19 cellular contexts compared by ENCODE assay signal in genomic region chr15:50702762-50703334, GRCh38.
DNase-seq lines count a peak whose midpoint lies in the region; ATAC-seq and TF ChIP-seq lines count a peak whose summit lies in the region.
"Had no signal": no experiment of that assay in that cellular context is flagged by ENCODE, and none has a peak within 500 bp of the region (broad histone marks: within the 10 kb centered on the region; RNA-seq: fewer than 3 reads in every experiment).

No MANE protein-coding gene starts in this region.

- CTCF ChIA-PET in GM10248 (lab: Yijun Ruan, JAX), result no interaction called here

- DNase-seq in GM03348 (ENCODE audit: low spot score) (peak; percentile 13), NCI-H226 (peak; percentile 45), fibroblast of peridontal ligament (ENCODE audit: extremely low read depth) (peak; percentile 15), HuH-7 (ENCODE audit: low spot score) (no peak), GM10248 (ENCODE audit: extremely low spot score) (no peak)
- no peak for DNase-seq in activated CD4-positive, alpha-beta T cell treated with anti-CD3 and anti-CD28 coated beads, Interleukin-2, amount 50 U/mL, for 48 hours
- DNase-seq: Caco-2; CD4-positive, alpha-beta memory T cell; DMS 273 treated with DMSO at 0.1 percent for 48 hours; DMS79 treated with DMSO at 0.1 percent for 48 hours; H9; MG63; NCI-H1417 treated with DMSO at 0.1 percent for 48 hours; NCI-H187 treated with DMSO at 0.1 percent for 48 hours; NCI-H2107; NCI-H510A; NCI-H748 treated with DMSO at 0.1 percent for 48 hours; Peyer's patch had no signal

- POLR2A ChIA-PET in GM10248 (lab: Yijun Ruan, JAX), result no interaction called here

- TF ChIP-seq CTCF in GM10248 (IDR thresholded peaks at IDR 0.05; ENCODE audit: control extremely low read depth, extremely low read depth, low read depth, missing control alignments), result no peak

- no peak for ATAC-seq in GM19328 (IDR thresholded peaks at IDR 0.05; ENCODE audit: unreplicated experiment)

Comparison
In these comparisons a context has a peak if more than half of its experiments do, and no peak if none do; other contexts are left out.
1. DNase-seq: peak in GM03348 (single experiment), NCI-H226 (single experiment) and fibroblast of peridontal ligament (single experiment); none in HuH-7 (single experiment), activated CD4-positive, alpha-beta T cell treated with anti-CD3 and anti-CD28 coated beads, Interleukin-2, amount 50 U/mL, for 48 hours (0 of 2) and GM10248 (single experiment).